Comparison of ENCODE assay signal across 11 cellular contexts in the genomic region with DNA sequence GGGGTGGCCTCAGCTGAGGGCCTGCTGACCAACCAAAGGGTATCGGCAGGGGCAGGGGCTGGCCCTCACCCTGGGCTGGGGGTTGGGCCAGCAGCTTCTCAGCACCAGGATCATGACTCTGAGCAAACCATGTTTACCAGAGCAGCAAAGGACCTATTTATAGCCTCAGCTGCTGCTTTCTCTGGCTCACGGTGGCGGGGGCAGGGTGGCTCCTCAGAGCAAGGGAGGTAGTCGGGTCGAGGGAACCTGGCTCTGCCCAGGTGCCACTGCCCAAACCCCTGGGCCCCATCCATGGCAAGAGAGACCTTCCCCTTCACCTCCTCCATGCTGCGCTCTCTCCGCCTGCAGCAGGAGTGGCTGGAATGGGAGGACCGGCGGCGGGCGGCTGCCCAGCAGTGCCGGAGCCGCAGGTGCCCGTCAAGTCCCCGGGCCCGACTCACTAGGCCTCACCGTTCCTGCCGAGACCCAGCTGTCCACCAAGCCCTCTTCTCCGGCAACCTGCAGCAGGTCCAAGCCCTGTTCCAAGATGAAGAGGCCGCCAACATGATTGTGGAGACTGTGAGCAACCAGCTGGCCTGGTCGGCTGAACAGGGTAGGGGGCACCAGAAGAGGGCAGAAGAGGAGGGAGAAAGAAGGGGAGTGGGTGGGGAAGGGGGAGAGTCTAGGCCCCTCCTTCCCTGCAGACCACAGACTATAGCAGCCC. TPM values are rescaled to one million over a fixed set of nuclear protein-coding genes. Genes with fewer than 3 reads are reported as not detected.
DNase-seq lines count a peak whose midpoint lies in the region; TF ChIP-seq lines count a peak whose summit lies in the region.
"Had no signal": no experiment of that assay in that cellular context is flagged by ENCODE, and none has a peak within 500 bp of the region (broad histone marks: within the 10 kb centered on the region; RNA-seq: fewer than 3 reads in every experiment).

A gene with protein sequence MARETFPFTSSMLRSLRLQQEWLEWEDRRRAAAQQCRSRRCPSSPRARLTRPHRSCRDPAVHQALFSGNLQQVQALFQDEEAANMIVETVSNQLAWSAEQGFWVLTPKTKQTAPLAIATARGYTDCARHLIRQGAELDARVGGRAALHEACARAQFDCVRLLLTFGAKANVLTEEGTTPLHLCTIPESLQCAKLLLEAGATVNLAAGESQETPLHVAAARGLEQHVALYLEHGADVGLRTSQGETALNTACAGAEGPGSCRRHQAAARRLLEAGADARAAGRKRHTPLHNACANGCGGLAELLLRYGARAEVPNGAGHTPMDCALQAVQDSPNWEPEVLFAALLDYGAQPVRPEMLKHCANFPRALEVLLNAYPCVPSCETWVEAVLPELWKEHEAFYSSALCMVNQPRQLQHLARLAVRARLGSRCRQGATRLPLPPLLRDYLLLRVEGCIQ (plus strand): TSS at position 206 of the 703 bp plus-strand sequence. CDS start 86 bp downstream, at position 292.

- H3K4me1 ChIP-seq in adipocyte (ENCODE audit: control insufficient read depth, insufficient read depth, low read length): peaks cover 12% of the 10 kb centered on the region
- H3K4me1 ChIP-seq in iPS-15b (ENCODE audit: control insufficient read depth, insufficient read depth, low read length): peaks cover 4% of the 10 kb centered on the region
- peaks cover 9% of the 10 kb centered on the region for H3K4me1 ChIP-seq in smooth muscle cell (ENCODE audit: low read depth)

- H3K9me3 ChIP-seq in adipocyte (ENCODE audit: control insufficient read depth, low read length): no peaks in the 10 kb centered on the region
- no peaks in the 10 kb centered on the region for H3K9me3 ChIP-seq in iPS-15b (ENCODE audit: control insufficient read depth, insufficient read depth, low read length)
- H3K9me3 ChIP-seq in smooth muscle cell (replicated peaks; ENCODE audit: low read depth): no peaks in the 10 kb centered on the region
- H3K9me3 ChIP-seq: SJSA1 had no signal

- DNase-seq in HuH-7.5 (ENCODE audit: low spot score) (peak; percentile 63), adipocyte (ENCODE audit: low read depth) (peak; percentile 34), smooth muscle cell (lab: John Stamatoyannopoulos, UW; ENCODE audit: unreplicated experiment) (no peak), MCF 10A (ENCODE audit: unreplicated experiment) (no peak), superior temporal gyrus (ENCODE audit: extremely low spot score) (no peak), putamen (ENCODE audit: low spot score) (no peak)
- no peak for DNase-seq in stimulated activated CD4-positive, alpha-beta T cell treated with anti-CD3 and anti-CD28 coated beads, Interleukin-1b, Interleukin-23, amount 100 ng/mL, for 48 hours
- DNase-seq: immature natural killer cell had no signal

- H3K9ac ChIP-seq in adipocyte (ENCODE audit: low read length) (peak within 1 kb of the TSS; percentile 11), iPS-15b (ENCODE audit: low read depth, low read length) (peak within 1 kb of the TSS; percentile 54), smooth muscle cell (ENCODE audit: low read depth) (no peak within 1 kb of the TSS)

- WGBS in smooth muscle cell (ENCODE audit: low lambda C conversion rate): 71% methylated on average over 21 of the region's 21 CpGs

- H3K27me3 ChIP-seq in adipocyte (replicated peaks; ENCODE audit: control insufficient read depth, insufficient read depth, low read length) (no peaks in the 10 kb centered on the region), iPS-15b (ENCODE audit: control insufficient read depth, insufficient read depth, low read length) (no peaks in the 10 kb centered on the region), smooth muscle cell (ENCODE audit: low read depth) (no peaks in the 10 kb centered on the region)
- H3K27me3 ChIP-seq: SJSA1 had no signal

- H3K27me3 Mint-ChIP-seq in MCF 10A (ENCODE audit: insufficient read depth, unreplicated experiment): no peaks in the 10 kb centered on the region
- H3K27me3 Mint-ChIP-seq: activated naive CD8-positive, alpha-beta T cell had no signal

- intact Hi-C loops in MCF 10A (cut with micrococcal nuclease): no loop called here

- peaks cover 5% of the 10 kb centered on the region for H3K36me3 Mint-ChIP-seq in MCF 10A (ENCODE audit: insufficient read depth, unreplicated experiment)
- H3K36me3 Mint-ChIP-seq: activated naive CD8-positive, alpha-beta T cell had no signal

- no peak within 1 kb of the TSS for H2AFZ ChIP-seq in smooth muscle cell (ENCODE audit: low read depth)

- H3K4me3 Mint-ChIP-seq in MCF 10A (ENCODE audit: unreplicated experiment): no peak within 1 kb of the TSS
- H3K4me3 Mint-ChIP-seq: activated naive CD8-positive, alpha-beta T cell; immature natural killer cell had no signal

- no peaks in the 10 kb centered on the region for H3K9me3 Mint-ChIP-seq in MCF 10A (ENCODE audit: unreplicated experiment)
- H3K9me3 Mint-ChIP-seq: immature natural killer cell had no signal

- H3K4me1 Mint-ChIP-seq in MCF 10A (ENCODE audit: insufficient read depth, unreplicated experiment): peaks cover 11% of the 10 kb centered on the region

- TF ChIP-seq CTCF in smooth muscle cell (IDR thresholded peaks at IDR 0.05; ENCODE audit: borderline replicate concordance, insufficient read depth, poor library complexity, severe bottlenecking) (no peak), MCF 10A (IDR thresholded peaks at IDR 0.05; ENCODE audit: unreplicated experiment) (no peak)

- no TSS peak for BruUV-seq in MCF 10A (replicated peaks; lab: Mats Ljungman, UMichigan)

- H4K20me1 ChIP-seq in smooth muscle cell (ENCODE audit: low read depth): no peaks in the 10 kb centered on the region

- H3K4me2 ChIP-seq in smooth muscle cell: peak within 1 kb of the TSS; percentile 48

- POLR2A ChIA-PET in MCF 10A (lab: Yijun Ruan, JAX): interaction anchor here (0.7 to 1.0 kb wide), 2 partner anchors 16 to 196 kb away, joined by 4 to 5 read pairs; partner anchors contain the start of gene TMUB2

- H3K79me2 ChIP-seq in smooth muscle cell (ENCODE audit: low read depth): no peaks in the 10 kb centered on the region

- H3F3A ChIP-seq in smooth muscle cell (ENCODE audit: low read depth): no peaks in the 10 kb centered on the region

- H3K4me3 ChIP-seq in adipocyte (ENCODE audit: low read length): peak within 1 kb of the TSS; percentile 8
- H3K4me3 ChIP-seq in iPS-15b (ENCODE audit: low read depth, low read length): peak within 1 kb of the TSS; percentile 26
- no peak within 1 kb of the TSS for H3K4me3 ChIP-seq in smooth muscle cell
- H3K4me3 ChIP-seq: SJSA1 had no signal

- CTCF ChIA-PET in MCF 10A (lab: Yijun Ruan, JAX): interaction anchor here (0.7 to 1.3 kb wide), 5 partner anchors 16 to 192 kb away, joined by 3 to 4 read pairs (median 3); partner anchors contain the start of gene TMUB2

- H3K27ac ChIP-seq in smooth muscle cell (ENCODE audit: low read depth): no peak within 1 kb of the TSS
- H3K27ac ChIP-seq: SJSA1 had no signal

- no peak within 1 kb of the TSS for H3K27ac Mint-ChIP-seq in MCF 10A (ENCODE audit: low read depth, unreplicated experiment)
- H3K27ac Mint-ChIP-seq: activated naive CD8-positive, alpha-beta T cell had no signal

- H3K36me3 ChIP-seq in adipocyte (ENCODE audit: control insufficient read depth, insufficient read depth, low read length, severe bottlenecking): no peaks in the 10 kb centered on the region
- peaks cover 3% of the 10 kb centered on the region for H3K36me3 ChIP-seq in iPS-15b (ENCODE audit: control insufficient read depth, insufficient read depth, low read length)
- H3K36me3 ChIP-seq in smooth muscle cell (ENCODE audit: low read depth): no peaks in the 10 kb centered on the region

RNA-seq across cellular contexts. Expression of the gene that starts here (rescaled TPM):
- total RNA-seq in smooth muscle cell (0.09 TPM in 1 of 2 replicates, not detected in the other), MCF 10A (2022) (not detected in 2 replicates)
- polyA plus RNA-seq in smooth muscle cell: 0.28 and 0.35 TPM in 2 replicates
- total RNA-seq: SJSA1 had no signal

Comparison
In these comparisons a context has a peak if more than half of its experiments do, and no peak if none do; other contexts are left out.
1. DNase-seq: peak in HuH-7.5 (single experiment) and adipocyte (single experiment); none in smooth muscle cell (single experiment), MCF 10A (single experiment), superior temporal gyrus (single experiment), stimulated activated CD4-positive, alpha-beta T cell treated with anti-CD3 and anti-CD28 coated beads, Interleukin-1b, Interleukin-23, amount 100 ng/mL, for 48 hours (single experiment) and putamen (single experiment).